ENCODE assay signal across 7 cellular contexts in the genomic region with DNA sequence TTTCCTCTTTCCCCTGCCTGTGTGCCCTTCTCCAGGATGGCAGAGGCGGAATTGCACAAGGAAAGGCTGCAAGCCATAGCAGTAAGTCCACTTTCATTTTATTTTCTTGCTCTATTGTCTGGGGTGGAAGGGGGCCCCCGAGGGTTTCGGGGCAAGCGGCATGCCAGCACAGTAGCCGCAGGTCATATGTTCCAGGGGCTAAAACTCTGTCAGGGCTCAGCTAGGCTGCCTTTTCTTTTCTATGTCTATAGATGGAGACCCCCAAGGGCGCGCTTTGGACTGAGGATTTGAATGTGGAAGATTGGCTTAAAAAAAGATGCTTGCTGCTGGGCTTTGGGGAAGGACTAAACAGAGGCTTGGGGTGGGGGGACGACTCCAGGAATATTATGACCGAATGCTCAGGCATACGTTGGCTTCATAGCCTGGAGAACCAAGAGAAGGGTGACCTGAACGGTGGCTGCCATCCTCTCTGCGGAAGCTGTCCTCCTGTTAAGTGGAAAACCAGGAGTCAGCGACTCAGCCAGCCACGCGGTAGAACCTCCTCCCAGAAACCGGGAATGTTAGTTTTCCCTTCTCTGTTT. TPM values are rescaled to one million over a fixed set of nuclear protein-coding genes. Genes with fewer than 3 reads are reported as not detected.
DNase-seq lines count a peak whose midpoint lies in the region; ATAC-seq and TF ChIP-seq lines count a peak whose summit lies in the region.

No MANE protein-coding gene starts in this region.

- 5% methylated on average over 16 of the region's 16 CpGs for WGBS in mammary epithelial cell (ENCODE audit: low coverage, missing lambda C conversion rate)
- 14% methylated on average over 16 of the region's 16 CpGs for WGBS in thymus

- ATAC-seq in HG02870 (IDR thresholded peaks at IDR 0.05; ENCODE audit: unreplicated experiment), result no peak

- dilution Hi-C loops in mammary epithelial cell (cut with HindIII; ENCODE audit: low sequenced_read_pairs), result no loop called here

- intact Hi-C loops in mammary epithelial cell (cut with micrococcal nuclease), result loop anchor here (1.0 kb wide), 3 partner anchors 38 to 206 kb away; no protein-coding TSS in a partner anchor

- CTCF ChIA-PET in mammary epithelial cell (lab: Charles Lee; ENCODE audit: low non-redundant PET), result no interaction called here

- DNase-seq in M059J (ENCODE audit: low read depth), result peak; percentile 60
- peak; percentile 42 for DNase-seq in mammary epithelial cell
- peak; percentile 12 for DNase-seq in kidney tubule cell (ENCODE audit: low spot score)
- no peak for DNase-seq in activated T-cell treated with anti-CD3 and anti-CD28 coated beads, Interleukin-2, amount 50 U/mL, for 48 hours
- no peak for DNase-seq in NCI-H128 (lab: John Stamatoyannopoulos, UW; ENCODE audit: unreplicated experiment)

- peak overlapping the region; percentile 80 for H3K9ac ChIP-seq in mammary epithelial cell (ENCODE audit: insufficient read depth, low read length)

- H3K27ac ChIP-seq in mammary epithelial cell (ENCODE audit: insufficient read depth, low read depth, low read length) (peak overlapping the region; percentile 52), thymus (ENCODE audit: low read depth) (no peak overlapping the region)

- TF ChIP-seq CTCF in mammary epithelial cell (conservative IDR thresholded peaks at IDR 0.05 in 1 of 2, IDR thresholded peaks at IDR 0.05 in 1 of 2; ENCODE audit: extremely low read depth in 1 of 2, insufficient read depth in 1 of 2, low read depth in 1 of 2, low read length in 2 of 2), result no peak

- peaks cover 50% of the 10 kb centered on the region for H3K79me2 ChIP-seq in mammary epithelial cell (ENCODE audit: insufficient read depth, low read length)

- in situ Hi-C loops in mammary epithelial cell (cut with MboI; ENCODE audit: low sequenced_read_pairs in 2 of 2), result no loop called here

- no peaks in the 10 kb centered on the region for H3K9me3 ChIP-seq in mammary epithelial cell (replicated peaks; ENCODE audit: insufficient read depth, low read length)
- H3K9me3 ChIP-seq in thymus (ENCODE audit: control insufficient read depth), result no peaks in the 10 kb centered on the region

- peak overlapping the region; percentile 84 for H3K4me2 ChIP-seq in mammary epithelial cell (ENCODE audit: insufficient read depth, low read depth, low read length)

- no peaks in the 10 kb centered on the region for H3K36me3 ChIP-seq in mammary epithelial cell (ENCODE audit: insufficient read depth, low read length)
- H3K36me3 ChIP-seq in thymus (ENCODE audit: control insufficient read depth, insufficient read depth), result no peaks in the 10 kb centered on the region

- no peaks in the 10 kb centered on the region for H4K20me1 ChIP-seq in mammary epithelial cell (ENCODE audit: insufficient read depth, low read length)

- H3K4me1 ChIP-seq in mammary epithelial cell (ENCODE audit: insufficient read depth, low read length), result peaks cover 23% of the 10 kb centered on the region
- no peaks in the 10 kb centered on the region for H3K4me1 ChIP-seq in thymus (ENCODE audit: control insufficient read depth, insufficient read depth, low read length)

- H3K27me3 ChIP-seq in mammary epithelial cell (ENCODE audit: insufficient read depth, low read length) (no peaks in the 10 kb centered on the region), thymus (ENCODE audit: control insufficient read depth, insufficient read depth) (peaks cover 21% of the 10 kb centered on the region)

- TSS peak; percentile 22 for BruUV-seq in mammary epithelial cell (replicated peaks; lab: Mats Ljungman, UMichigan)

- peak overlapping the region; percentile 71 to 77 (median 72) for H3K4me3 ChIP-seq in mammary epithelial cell (replicated peaks in 1 of 3; ENCODE audit: insufficient read depth in 1 of 3, low read depth in 2 of 3, low read length in 3 of 3)
- peak overlapping the region; percentile 17 for H3K4me3 ChIP-seq in thymus (ENCODE audit: low read length)

- H2AFZ ChIP-seq in mammary epithelial cell (ENCODE audit: low read depth, low read length), result peak overlapping the region; percentile 89

RNA-seq across cellular contexts. Expression of gene PALM2AKAP2, which starts 0.5 kb away (rescaled TPM):
- total RNA-seq in M059J (2014; rRNA removed; shearing (Covaris generic)), result 3.7 and 7.7 TPM in 2 replicates
- total RNA-seq in mammary epithelial cell, result 10 to 100 TPM; 22.3 to 49.0 TPM
- 3.7 TPM for polyA plus RNA-seq in mammary epithelial cell
- 28.5 TPM for polyA minus RNA-seq in mammary epithelial cell
- 0.30 TPM for polyA plus RNA-seq in thymus

Comparison
In these comparisons a context has a peak if more than half of its experiments do, and no peak if none do; other contexts are left out.
1. DNase-seq: peak in M059J (single experiment), mammary epithelial cell (single experiment) and kidney tubule cell (single experiment); none in activated T-cell treated with anti-CD3 and anti-CD28 coated beads, Interleukin-2, amount 50 U/mL, for 48 hours (0 of 2) and NCI-H128 (single experiment).